In the genomic region with DNA sequence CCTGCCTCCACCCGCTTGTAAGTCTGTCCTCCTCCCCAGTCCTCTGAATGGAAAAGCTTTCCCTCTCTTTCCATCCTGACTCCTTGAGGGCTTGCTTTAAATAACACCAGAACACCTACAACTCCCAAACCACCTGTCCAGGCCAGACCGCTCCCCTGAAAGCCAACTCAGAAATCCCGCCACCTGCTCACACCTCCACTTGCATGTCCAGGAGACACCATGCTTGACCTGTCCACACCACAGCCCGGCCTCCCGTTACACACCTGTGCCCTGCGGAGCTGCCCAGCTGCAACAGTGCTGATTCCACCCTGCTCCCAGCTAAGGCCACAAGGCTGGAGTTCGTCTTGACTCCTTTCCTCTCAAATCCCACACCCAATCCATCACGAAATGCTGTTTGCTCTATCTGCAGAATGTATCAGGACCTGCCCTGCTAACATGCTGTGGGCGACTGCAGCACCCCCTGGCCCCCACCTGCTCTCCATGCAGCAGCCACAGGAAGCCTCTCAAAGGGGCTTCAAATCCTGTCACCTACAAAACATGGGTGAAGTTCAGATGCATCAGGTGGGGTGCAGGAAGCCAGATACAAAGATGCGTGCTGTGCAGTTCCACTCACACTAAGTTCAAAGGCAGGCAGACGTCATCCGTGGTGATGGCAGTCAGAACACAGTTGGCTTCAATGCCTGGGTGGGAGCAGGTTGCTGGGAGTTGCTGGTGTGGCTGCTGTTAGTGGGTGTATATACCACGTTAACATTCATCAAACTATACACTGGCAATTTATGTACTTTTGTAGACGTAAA, we compare ENCODE assay signal across 14 cellular contexts.
"Had no signal": no experiment of that assay in that cellular context is flagged by ENCODE, and none has a peak within 500 bp of the region (broad histone marks: within the 10 kb centered on the region; RNA-seq: fewer than 3 reads in every experiment).

No MANE protein-coding gene starts in this region.

- H3K27me3 ChIP-seq: neural progenitor cell, SJSA1, tibial nerve had no signal

- H3K4me3 ChIP-seq: dorsolateral prefrontal cortex, neural progenitor cell, SJSA1, tibial nerve had no signal

- H3K4me1 Mint-ChIP-seq: stimulated activated memory B cell treated with anti-CD40 and anti-IgM and Interleukin-4, amounts not matched to agents 10 μg/mL and 1 μg/mL and 100 μg/mL, for 72 hours had no signal

- H3K27ac ChIP-seq: dorsolateral prefrontal cortex, neural progenitor cell, SJSA1, tibial nerve had no signal

- H3K4me1 ChIP-seq: SJSA1, tibial nerve had no signal

- H3K4me2 ChIP-seq: neural progenitor cell had no signal

- H2AFZ ChIP-seq: neural progenitor cell had no signal

- H3K9me3 ChIP-seq: SJSA1 had no signal

- H3K4me3 Mint-ChIP-seq: activated CD4-positive, alpha-beta T cell treated with anti-CD3 and anti-CD28 coated beads, Interleukin-2, amount 10 ng/mL, durations not matched to agents 7 days and 5 days; activated naive CD4-positive, alpha-beta T cell treated with anti-CD3 and anti-CD28 coated beads, Interleukin-2, amount 10 ng/mL, durations not matched to agents 7 days and 5 days; activated T-cell treated with anti-CD3 and anti-CD28 coated beads, Interleukin-2, amount 50 U/mL, for 24 hours; mesothelial cell of epicardium; neural progenitor cell; stimulated activated memory B cell treated with anti-CD40 and anti-IgM and Interleukin-4, amounts not matched to agents 10 μg/mL and 1 μg/mL and 100 μg/mL, for 72 hours; T-helper 2 cell treated with Interferon-gamma antibody and Interleukin-4, amounts not matched to agents 5 μg/mL and 100 μg/mL, for 36 hours had no signal

- H3K27ac Mint-ChIP-seq: activated CD4-positive, alpha-beta T cell treated with anti-CD3 and anti-CD28 coated beads, Interleukin-2, amount 10 ng/mL, durations not matched to agents 7 days and 5 days; activated naive CD4-positive, alpha-beta T cell treated with anti-CD3 and anti-CD28 coated beads, Interleukin-2, amount 10 ng/mL, durations not matched to agents 7 days and 5 days; activated T-cell treated with anti-CD3 and anti-CD28 coated beads, Interleukin-2, amount 50 U/mL, for 24 hours; mesothelial cell of epicardium; neural progenitor cell; stimulated activated memory B cell treated with anti-CD40 and anti-IgM and Interleukin-4, amounts not matched to agents 10 μg/mL and 1 μg/mL and 100 μg/mL, for 72 hours; T-helper 2 cell treated with Interferon-gamma antibody and Interleukin-4, amounts not matched to agents 5 μg/mL and 100 μg/mL, for 36 hours had no signal

- ATAC-seq: stimulated activated memory B cell treated with anti-CD40 and anti-IgM and Interleukin-4, amounts not matched to agents 10 μg/mL and 1 μg/mL and 100 μg/mL, for 72 hours had no signal

- DNase-seq: activated CD4-positive, alpha-beta T cell treated with anti-CD3 and anti-CD28 coated beads, Interleukin-2, amount 10 ng/mL, durations not matched to agents 7 days and 5 days; activated CD4-positive, CD25-positive, alpha-beta regulatory T cell; activated naive CD4-positive, alpha-beta T cell treated with anti-CD3 and anti-CD28 coated beads, Interleukin-2, amount 10 ng/mL, durations not matched to agents 7 days and 5 days; activated T-cell treated with anti-CD3 and anti-CD28 coated beads, Interleukin-2, amount 50 U/mL, for 24 hours; dorsolateral prefrontal cortex; hippocampal formation; kidney; stimulated activated CD4-positive, alpha-beta T cell treated with anti-CD3 and anti-CD28 coated beads, Interleukin-2, amount 100 ng/mL, for 48 hours had no signal

- H3K9ac ChIP-seq: neural progenitor cell had no signal

- H3K36me3 Mint-ChIP-seq: activated naive CD4-positive, alpha-beta T cell treated with anti-CD3 and anti-CD28 coated beads, Interleukin-2, amount 10 ng/mL, durations not matched to agents 7 days and 5 days; stimulated activated memory B cell treated with anti-CD40 and anti-IgM and Interleukin-4, amounts not matched to agents 10 μg/mL and 1 μg/mL and 100 μg/mL, for 72 hours had no signal

- H3K9me3 Mint-ChIP-seq: activated T-cell treated with anti-CD3 and anti-CD28 coated beads, Interleukin-2, amount 50 U/mL, for 24 hours; T-helper 2 cell treated with Interferon-gamma antibody and Interleukin-4, amounts not matched to agents 5 μg/mL and 100 μg/mL, for 36 hours had no signal

- H3K36me3 ChIP-seq: neural progenitor cell, SJSA1, tibial nerve had no signal
